ENCODE assay signal across 29 cellular contexts in the genomic region with DNA sequence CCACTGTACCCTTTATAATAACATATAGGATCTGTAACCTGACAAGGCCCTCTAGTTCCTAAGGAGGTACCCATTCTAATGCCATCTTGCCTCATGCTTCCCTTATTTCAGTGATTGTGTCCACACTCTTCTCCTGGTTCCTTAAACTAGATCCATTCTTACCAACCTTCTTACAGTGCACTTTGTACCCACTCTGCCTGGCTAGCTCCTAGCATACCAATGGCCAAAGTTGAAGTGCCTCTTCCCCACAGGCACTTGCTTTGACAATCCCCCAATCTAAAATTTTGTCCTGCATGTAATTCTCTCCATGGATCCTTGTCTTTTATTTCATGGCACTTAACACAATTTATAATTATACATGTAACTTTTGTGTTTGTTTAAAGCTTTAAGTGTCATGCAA.
"Had no signal": no experiment of that assay in that cellular context is flagged by ENCODE, and none has a peak within 500 bp of the region (broad histone marks: within the 10 kb centered on the region; RNA-seq: fewer than 3 reads in every experiment).

No MANE protein-coding gene starts in this region.

- H3K27ac ChIP-seq: hepatocyte, left ventricle myocardium inferior, neural progenitor cell, neutrophil, ovary, right atrium auricular region, right lobe of liver, tibial nerve, uterus had no signal

- H3K27me3 Mint-ChIP-seq: progenitor cell of endocrine pancreas; stimulated activated memory B cell treated with anti-CD40 and anti-IgM and Interleukin-4, amounts not matched to agents 10 μg/mL and 1 μg/mL and 100 μg/mL, for 72 hours; stimulated activated naive CD8-positive, alpha-beta T cell treated with anti-CD3 and anti-CD28 coated beads, Interleukin-15, amount 100 ng/mL, for 72 hours; type B pancreatic cell had no signal

- H3K4me1 ChIP-seq: neural progenitor cell had no signal

- H3K36me3 Mint-ChIP-seq: natural killer cell; neural progenitor cell; stimulated activated memory B cell treated with anti-CD40 and anti-IgM and Interleukin-4, amounts not matched to agents 10 μg/mL and 1 μg/mL and 100 μg/mL, for 72 hours; type B pancreatic cell had no signal

- H3K9ac ChIP-seq: neural progenitor cell had no signal

- H3K4me2 ChIP-seq: hepatocyte, neural progenitor cell, smooth muscle cell had no signal

- H3K27ac Mint-ChIP-seq: mesothelial cell of epicardium; natural killer cell; nephron progenitor cell; neural progenitor cell; progenitor cell of endocrine pancreas; stimulated activated memory B cell treated with anti-CD40 and anti-IgM and Interleukin-4, amounts not matched to agents 10 μg/mL and 1 μg/mL and 100 μg/mL, for 72 hours; stimulated activated naive CD8-positive, alpha-beta T cell treated with anti-CD3 and anti-CD28 coated beads, Interleukin-15, amount 100 ng/mL, for 72 hours; type B pancreatic cell had no signal

- H2AFZ ChIP-seq: hepatocyte, neural progenitor cell had no signal

- H3K9me3 Mint-ChIP-seq: neural progenitor cell had no signal

- H3K27me3 ChIP-seq: hepatocyte, neural progenitor cell, neutrophil, ovary, right atrium auricular region, right lobe of liver, tibial nerve, uterus had no signal

- ATAC-seq: left cardiac atrium; natural killer cell; stimulated activated memory B cell treated with anti-CD40 and anti-IgM and Interleukin-4, amounts not matched to agents 10 μg/mL and 1 μg/mL and 100 μg/mL, for 72 hours; stimulated activated naive CD8-positive, alpha-beta T cell treated with anti-CD3 and anti-CD28 coated beads, Interleukin-15, amount 100 ng/mL, for 72 hours had no signal

- DNase-seq: islet precursor cell; left cardiac atrium; left ventricle myocardium inferior; mesendoderm; naive B cell; natural killer cell; nephron progenitor cell; occipital lobe; ovary; right lobe of liver; stimulated activated CD4-positive, alpha-beta T cell treated with anti-CD3 and anti-CD28 coated beads, Interleukin-1b, Interleukin-23, amount 100 ng/mL, for 48 hours; stimulated activated CD4-positive, alpha-beta T cell treated with anti-CD3 and anti-CD28 coated beads, Interleukin-2, amount 100 ng/mL, for 48 hours; stimulated activated CD4-positive, alpha-beta T cell treated with anti-CD3 and anti-CD28 coated beads, Interleukin-4, amount 100 ng/mL, for 4 hours; stimulated activated CD8-positive, alpha-beta memory T cell treated with anti-CD3 and anti-CD28 coated beads, Interleukin-4, amount 100 ng/mL, for 48 hours; stimulated activated naive CD4-positive, alpha-beta T cell treated with Interleukin-2 at 50 U/mL for 16 hours; stimulated activated naive CD8-positive, alpha-beta T cell treated with anti-CD3 and anti-CD28 coated beads, Interleukin-15, amount 100 ng/mL, for 72 hours; substantia nigra; uterus had no signal

- H3K36me3 ChIP-seq: left ventricle myocardium inferior, neural progenitor cell, neutrophil, ovary, right atrium auricular region, right lobe of liver, tibial nerve, uterus had no signal

- H3K4me1 Mint-ChIP-seq: naive B cell; natural killer cell; nephron progenitor cell; neural progenitor cell; stimulated activated memory B cell treated with anti-CD40 and anti-IgM and Interleukin-4, amounts not matched to agents 10 μg/mL and 1 μg/mL and 100 μg/mL, for 72 hours; stimulated activated naive CD8-positive, alpha-beta T cell treated with anti-CD3 and anti-CD28 coated beads, Interleukin-15, amount 100 ng/mL, for 72 hours had no signal

- H3K9me3 ChIP-seq: neutrophil, ovary, right lobe of liver had no signal

- H3K4me3 Mint-ChIP-seq: mesothelial cell of epicardium; naive B cell; natural killer cell; nephron progenitor cell; neural progenitor cell; stimulated activated memory B cell treated with anti-CD40 and anti-IgM and Interleukin-4, amounts not matched to agents 10 μg/mL and 1 μg/mL and 100 μg/mL, for 72 hours; stimulated activated naive CD8-positive, alpha-beta T cell treated with anti-CD3 and anti-CD28 coated beads, Interleukin-15, amount 100 ng/mL, for 72 hours; type B pancreatic cell had no signal

- H3K79me2 ChIP-seq: hepatocyte had no signal

- H3K4me3 ChIP-seq: hepatocyte, left ventricle myocardium inferior, lung, neural progenitor cell, ovary, right atrium auricular region, right lobe of liver, smooth muscle cell, tibial nerve, uterus had no signal
